ENCODE assay signal across 1 cellular context in the genomic region with DNA sequence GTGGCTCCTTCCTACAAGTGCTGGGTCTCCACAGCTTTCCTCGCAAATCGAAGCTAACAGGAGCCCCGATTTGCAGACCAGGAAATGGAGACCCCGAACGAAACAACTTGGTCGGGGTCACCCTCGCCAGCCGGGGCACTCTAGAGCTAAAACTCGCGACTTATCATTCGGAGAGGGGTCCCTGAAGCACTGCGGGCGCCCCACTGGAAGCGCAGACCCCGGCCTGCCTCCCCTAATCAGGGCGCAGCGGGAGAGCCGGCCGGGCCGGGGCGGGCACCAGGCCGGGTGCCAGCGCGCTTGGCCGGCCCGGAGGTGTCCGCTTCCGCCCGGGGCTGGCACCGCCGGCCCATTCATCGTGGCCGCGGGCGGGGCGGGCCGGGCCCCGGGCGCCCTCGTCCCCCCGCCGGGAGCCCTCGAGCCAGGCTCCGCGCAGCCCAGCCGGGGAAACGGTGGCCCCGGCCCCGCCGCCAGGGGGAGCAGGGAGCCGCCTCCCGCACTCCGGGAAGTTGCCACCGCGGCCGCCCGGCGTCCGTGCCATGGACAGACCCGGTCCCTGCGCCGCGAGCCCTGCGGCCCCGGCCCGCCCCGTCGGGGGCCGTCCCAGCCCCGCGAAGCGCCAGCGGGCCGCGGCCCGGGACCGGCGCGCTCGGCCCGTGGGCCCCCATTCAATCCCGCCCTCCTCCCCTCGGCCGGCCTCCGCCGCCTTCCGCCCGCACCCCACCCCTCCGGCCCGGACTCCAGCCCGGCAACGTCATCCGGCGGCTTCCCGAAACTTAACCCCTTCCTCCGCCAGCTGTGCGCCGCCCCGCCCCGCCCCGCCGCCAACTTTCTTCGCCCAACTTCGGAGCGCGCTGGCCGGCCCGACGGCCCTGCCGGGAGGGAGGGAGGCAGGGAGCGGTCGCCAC.
TF ChIP-seq lines count a peak whose summit lies in the region.

No MANE protein-coding gene starts in this region.

TF ChIP-seq in K562, 482 proteins besides CTCF, POLR2A, EP300 and RAD21 (continued from another document and continues in another):
- TF ChIP-seq, protein P1, sequence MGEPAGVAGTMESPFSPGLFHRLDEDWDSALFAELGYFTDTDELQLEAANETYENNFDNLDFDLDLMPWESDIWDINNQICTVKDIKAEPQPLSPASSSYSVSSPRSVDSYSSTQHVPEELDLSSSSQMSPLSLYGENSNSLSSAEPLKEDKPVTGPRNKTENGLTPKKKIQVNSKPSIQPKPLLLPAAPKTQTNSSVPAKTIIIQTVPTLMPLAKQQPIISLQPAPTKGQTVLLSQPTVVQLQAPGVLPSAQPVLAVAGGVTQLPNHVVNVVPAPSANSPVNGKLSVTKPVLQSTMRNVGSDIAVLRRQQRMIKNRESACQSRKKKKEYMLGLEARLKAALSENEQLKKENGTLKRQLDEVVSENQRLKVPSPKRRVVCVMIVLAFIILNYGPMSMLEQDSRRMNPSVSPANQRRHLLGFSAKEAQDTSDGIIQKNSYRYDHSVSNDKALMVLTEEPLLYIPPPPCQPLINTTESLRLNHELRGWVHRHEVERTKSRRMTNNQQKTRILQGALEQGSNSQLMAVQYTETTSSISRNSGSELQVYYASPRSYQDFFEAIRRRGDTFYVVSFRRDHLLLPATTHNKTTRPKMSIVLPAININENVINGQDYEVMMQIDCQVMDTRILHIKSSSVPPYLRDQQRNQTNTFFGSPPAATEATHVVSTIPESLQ (CRISPR knock-in tag; IDR thresholded peaks at IDR 0.05), result no peak
- TF ChIP-seq ZNF408 (CRISPR knock-in tag; IDR thresholded peaks at IDR 0.05; ENCODE audit: low read depth) (no peak), RBM25 (IDR thresholded peaks at IDR 0.05; ENCODE audit: low read depth, low read length, severe bottlenecking) (peak; percentile 6), MLLT1 (IDR thresholded peaks at IDR 0.05) (no peak), HOXB6 (CRISPR knock-in tag; IDR thresholded peaks at IDR 0.05; ENCODE audit: borderline replicate concordance) (no peak), RBFOX2 (IDR thresholded peaks at IDR 0.05; ENCODE audit: low read depth, low read length) (peak; percentile 44; the same call in 1 of the 2 replicates), SPI1 (IDR thresholded peaks at IDR 0.05; ENCODE audit: borderline replicate concordance, low read depth, low read length) (no peak), FOXO4 (CRISPR knock-in tag; IDR thresholded peaks at IDR 0.05) (no peak), FOXA3 (CRISPR knock-in tag; conservative IDR thresholded peaks at IDR 0.05 in 1 of 2, IDR thresholded peaks at IDR 0.05 in 1 of 2) (no peak), NFE2L1 (tag; IDR thresholded peaks at IDR 0.05; ENCODE audit: borderline replicate concordance, low read depth) (no peak), U2AF2 (optimal IDR thresholded peaks at IDR 0.05; ENCODE audit: low read depth, low read length) (no peak), CXXC5 (CRISPR knock-in tag; IDR thresholded peaks at IDR 0.05) (peak; percentile 58), IRF2 (CRISPR knock-in tag; IDR thresholded peaks at IDR 0.05) (no peak), ATF4 (CRISPR knock-in tag; IDR thresholded peaks at IDR 0.05) (no peak), ZBTB8A (IDR thresholded peaks at IDR 0.05; ENCODE audit: partially characterized antibody) (no peak), MAZ (CRISPR knock-in tag; conservative IDR thresholded peaks at IDR 0.05 in 1 of 2, IDR thresholded peaks at IDR 0.05 in 1 of 2) (peak in 1 of 2 experiments; percentile 49; a peak in 1 of 4 replicates), ZNF395 (CRISPR knock-in tag; IDR thresholded peaks at IDR 0.05) (no peak), TCF7L2 (IDR thresholded peaks at IDR 0.05; ENCODE audit: low read depth, low read length) (no peak), JUN (IDR thresholded peaks at IDR 0.05; ENCODE audit: borderline replicate concordance, low read depth, low read length) (no peak), JUN (CRISPR knock-in tag; IDR thresholded peaks at IDR 0.05; ENCODE audit: borderline replicate concordance) (no peak), KAT2B (IDR thresholded peaks at IDR 0.05; ENCODE audit: low read depth, low read length) (no peak), POLR3A (IDR thresholded peaks at IDR 0.05; ENCODE audit: borderline replicate concordance, extremely low read depth, insufficient read depth, insufficient read length) (no peak), XRCC4 (IDR thresholded peaks at IDR 0.05; ENCODE audit: extremely low read depth, insufficient read depth, insufficient read length) (no peak), TFE3 (CRISPR knock-in tag; IDR thresholded peaks at IDR 0.05) (no peak), SMARCA4 (IDR thresholded peaks at IDR 0.05) (no peak), PML (IDR thresholded peaks at IDR 0.05; ENCODE audit: low read length) (no peak), HCFC1 (IDR thresholded peaks at IDR 0.05; ENCODE audit: low read depth, low read length) (peak; percentile 16; the same call in 1 of the 2 replicates), ZNF121 (CRISPR knock-in tag; conservative IDR thresholded peaks at IDR 0.05) (no peak), DLX4 (CRISPR knock-in tag; IDR thresholded peaks at IDR 0.05) (no peak), BCLAF1 (IDR thresholded peaks at IDR 0.05; ENCODE audit: borderline replicate concordance in 1 of 2, control insufficient read depth in 1 of 2, low read depth in 2 of 2, low read length in 1 of 2) (no peak), ZNF584 (CRISPR knock-in tag; IDR thresholded peaks at IDR 0.05; ENCODE audit: low read depth) (no peak)
- TF ChIP-seq, protein P2, sequence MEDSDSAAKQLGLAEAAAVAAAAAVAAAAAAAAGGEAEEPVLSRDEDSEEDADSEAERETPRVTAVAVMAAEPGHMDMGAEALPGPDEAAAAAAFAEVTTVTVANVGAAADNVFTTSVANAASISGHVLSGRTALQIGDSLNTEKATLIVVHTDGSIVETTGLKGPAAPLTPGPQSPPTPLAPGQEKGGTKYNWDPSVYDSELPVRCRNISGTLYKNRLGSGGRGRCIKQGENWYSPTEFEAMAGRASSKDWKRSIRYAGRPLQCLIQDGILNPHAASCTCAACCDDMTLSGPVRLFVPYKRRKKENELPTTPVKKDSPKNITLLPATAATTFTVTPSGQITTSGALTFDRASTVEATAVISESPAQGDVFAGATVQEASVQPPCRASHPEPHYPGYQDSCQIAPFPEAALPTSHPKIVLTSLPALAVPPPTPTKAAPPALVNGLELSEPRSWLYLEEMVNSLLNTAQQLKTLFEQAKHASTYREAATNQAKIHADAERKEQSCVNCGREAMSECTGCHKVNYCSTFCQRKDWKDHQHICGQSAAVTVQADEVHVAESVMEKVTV (CRISPR knock-in tag; IDR thresholded peaks at IDR 0.05), result no peak
- TF ChIP-seq, protein P3, sequence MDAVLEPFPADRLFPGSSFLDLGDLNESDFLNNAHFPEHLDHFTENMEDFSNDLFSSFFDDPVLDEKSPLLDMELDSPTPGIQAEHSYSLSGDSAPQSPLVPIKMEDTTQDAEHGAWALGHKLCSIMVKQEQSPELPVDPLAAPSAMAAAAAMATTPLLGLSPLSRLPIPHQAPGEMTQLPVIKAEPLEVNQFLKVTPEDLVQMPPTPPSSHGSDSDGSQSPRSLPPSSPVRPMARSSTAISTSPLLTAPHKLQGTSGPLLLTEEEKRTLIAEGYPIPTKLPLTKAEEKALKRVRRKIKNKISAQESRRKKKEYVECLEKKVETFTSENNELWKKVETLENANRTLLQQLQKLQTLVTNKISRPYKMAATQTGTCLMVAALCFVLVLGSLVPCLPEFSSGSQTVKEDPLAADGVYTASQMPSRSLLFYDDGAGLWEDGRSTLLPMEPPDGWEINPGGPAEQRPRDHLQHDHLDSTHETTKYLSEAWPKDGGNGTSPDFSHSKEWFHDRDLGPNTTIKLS (IDR thresholded peaks at IDR 0.05; ENCODE audit: borderline replicate concordance, low read depth), result no peak
- TF ChIP-seq, protein P4, sequence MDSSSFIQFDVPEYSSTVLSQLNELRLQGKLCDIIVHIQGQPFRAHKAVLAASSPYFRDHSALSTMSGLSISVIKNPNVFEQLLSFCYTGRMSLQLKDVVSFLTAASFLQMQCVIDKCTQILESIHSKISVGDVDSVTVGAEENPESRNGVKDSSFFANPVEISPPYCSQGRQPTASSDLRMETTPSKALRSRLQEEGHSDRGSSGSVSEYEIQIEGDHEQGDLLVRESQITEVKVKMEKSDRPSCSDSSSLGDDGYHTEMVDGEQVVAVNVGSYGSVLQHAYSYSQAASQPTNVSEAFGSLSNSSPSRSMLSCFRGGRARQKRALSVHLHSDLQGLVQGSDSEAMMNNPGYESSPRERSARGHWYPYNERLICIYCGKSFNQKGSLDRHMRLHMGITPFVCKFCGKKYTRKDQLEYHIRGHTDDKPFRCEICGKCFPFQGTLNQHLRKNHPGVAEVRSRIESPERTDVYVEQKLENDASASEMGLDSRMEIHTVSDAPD (CRISPR knock-in tag; IDR thresholded peaks at IDR 0.05), result no peak
